Comparison of ENCODE assay signal across 8 cellular contexts in genomic region chr12:22625671-22626251, GRCh38. TPM values are rescaled to one million over a fixed set of nuclear protein-coding genes. Genes with fewer than 3 reads are reported as not detected.
DNase-seq lines count a peak whose midpoint lies in the region; ATAC-seq and TF ChIP-seq lines count a peak whose summit lies in the region.

No MANE protein-coding gene starts in this region.

- peak overlapping the region; percentile 76 for H3K4me2 ChIP-seq in MM.1S (ENCODE audit: low read depth, low read length)

- DNase-seq in NCI-H524 (lab: John Stamatoyannopoulos, UW) (peak; percentile 39 to 61), NCI-H524 treated with DMSO at 0.1 percent for 48 hours (lab: John Stamatoyannopoulos, UW) (no peak), HFFc6 (no peak), MM.1S (peak; percentile 50), lung (ENCODE audit: low spot score) (no peak)
- DNase-seq in effector CD4-positive, alpha-beta T cell = peak; percentile 13
- peak; percentile 11 to 69 for DNase-seq in stimulated activated effector memory CD8-positive, alpha-beta T cell treated with anti-CD3 and anti-CD28 coated beads, Interleukin-12 subunit alpha, Interleukin-12 subunit beta, amount 100 ng/mL, for 72 hours (ENCODE audit: low spot score in 2 of 2)

- no peaks in the 10 kb centered on the region for H3K9me2 ChIP-seq in MM.1S (replicated peaks; ENCODE audit: insufficient read depth, low read length)

- TF ChIP-seq CTCF in HFFc6 (IDR thresholded peaks at IDR 0.05) (no peak), MM.1S (IDR thresholded peaks at IDR 0.05; ENCODE audit: low read length) (no peak), WI38 (IDR thresholded peaks at IDR 0.05; ENCODE audit: low read depth, low read length) (no peak), lung (IDR thresholded peaks at IDR 0.05; ENCODE audit: control extremely low read depth, extremely low read depth) (no peak)

- 0 to 1% methylated on average over 19 of the region's 19 CpGs for WGBS in lung, 2 donors

- H3K9ac ChIP-seq in MM.1S (ENCODE audit: low read length) = peak overlapping the region; percentile 90

- H3K36me3 Mint-ChIP-seq in HFFc6 (ENCODE audit: low read depth) = 0 out of 2 replicates have a peak, but pooled peaks cover 12% of the 10 kb centered on the region
- peaks cover 31% of the 10 kb centered on the region for H3K36me3 Mint-ChIP-seq in stimulated activated effector memory CD8-positive, alpha-beta T cell treated with anti-CD3 and anti-CD28 coated beads, Interleukin-12 subunit alpha, Interleukin-12 subunit beta, amount 100 ng/mL, for 72 hours

- H3K79me2 ChIP-seq in MM.1S (ENCODE audit: low read length) = peaks cover 62% of the 10 kb centered on the region

- H3K4me1 ChIP-seq in MM.1S (ENCODE audit: low read length) (0 out of 2 replicates have a peak, but pooled peaks cover 2% of the 10 kb centered on the region), lung (ENCODE audit: control insufficient read depth in 2 of 2, insufficient read depth in 2 of 2, low read length in 2 of 2) (peaks cover 0 to 3% of the 10 kb centered on the region in 2 donors)

- H3K4me3 ChIP-seq in MM.1S (ENCODE audit: low read length) (peak overlapping the region; percentile 96), WI38 (ENCODE audit: low read depth, low read length) (peak overlapping the region; percentile 98), lung (peak overlapping the region; percentile 96)

- peaks cover 40% of the 10 kb centered on the region for H3K4me1 Mint-ChIP-seq in HFFc6 (ENCODE audit: low read depth)
- H3K4me1 Mint-ChIP-seq in stimulated activated effector memory CD8-positive, alpha-beta T cell treated with anti-CD3 and anti-CD28 coated beads, Interleukin-12 subunit alpha, Interleukin-12 subunit beta, amount 100 ng/mL, for 72 hours = peaks cover 22% of the 10 kb centered on the region

- H4K20me1 ChIP-seq in MM.1S (ENCODE audit: insufficient read depth, low read length) = no peaks in the 10 kb centered on the region; the same call in 1 of the 2 replicates

- peaks cover 2% of the 10 kb centered on the region for H3K27me3 Mint-ChIP-seq in HFFc6 (ENCODE audit: insufficient read depth)

- no peaks in the 10 kb centered on the region for H3K27me3 ChIP-seq in MM.1S (replicated peaks; ENCODE audit: insufficient read depth, low read length)
- H3K27me3 ChIP-seq in lung (ENCODE audit: control insufficient read depth, insufficient read depth) = no peaks in the 10 kb centered on the region

- H2AFZ ChIP-seq in MM.1S (ENCODE audit: low read length) = peak overlapping the region; percentile 97

- H3K27ac ChIP-seq in MM.1S (ENCODE audit: low read length) (peak overlapping the region; percentile 85), lung (ENCODE audit: low read depth in 1 of 2, low read length in 1 of 2) (peak overlapping the region; percentile 99)

- H3F3A ChIP-seq in MM.1S (ENCODE audit: insufficient read depth, low read length) = peaks cover 11% of the 10 kb centered on the region

- no peaks in the 10 kb centered on the region for H3K9me3 Mint-ChIP-seq in HFFc6
- H3K9me3 Mint-ChIP-seq in stimulated activated effector memory CD8-positive, alpha-beta T cell treated with anti-CD3 and anti-CD28 coated beads, Interleukin-12 subunit alpha, Interleukin-12 subunit beta, amount 100 ng/mL, for 72 hours = no peaks in the 10 kb centered on the region

- H3K4me3 Mint-ChIP-seq in HFFc6 = peak overlapping the region; percentile 96
- H3K4me3 Mint-ChIP-seq in stimulated activated effector memory CD8-positive, alpha-beta T cell treated with anti-CD3 and anti-CD28 coated beads, Interleukin-12 subunit alpha, Interleukin-12 subunit beta, amount 100 ng/mL, for 72 hours = peak overlapping the region; percentile 93

- H3K9me3 ChIP-seq in MM.1S (replicated peaks; ENCODE audit: insufficient read depth, low read length) (no peaks in the 10 kb centered on the region), lung (ENCODE audit: control insufficient read depth in 2 of 2, insufficient read depth in 1 of 2, low read length in 1 of 2) (no peaks in the 10 kb centered on the region)

- peak overlapping the region; percentile 88 for H3K27ac Mint-ChIP-seq in HFFc6
- peak overlapping the region; percentile 95 for H3K27ac Mint-ChIP-seq in stimulated activated effector memory CD8-positive, alpha-beta T cell treated with anti-CD3 and anti-CD28 coated beads, Interleukin-12 subunit alpha, Interleukin-12 subunit beta, amount 100 ng/mL, for 72 hours

- peak; percentile 19 for ATAC-seq in lung (ENCODE audit: insufficient read depth, low FRiP score)
- ATAC-seq in stimulated activated effector memory CD8-positive, alpha-beta T cell treated with anti-CD3 and anti-CD28 coated beads, Interleukin-12 subunit alpha, Interleukin-12 subunit beta, amount 100 ng/mL, for 72 hours = peak; percentile 34

- no peaks in the 10 kb centered on the region for H3K36me3 ChIP-seq in MM.1S (replicated peaks; ENCODE audit: insufficient read depth, low read length)
- no peaks in the 10 kb centered on the region for H3K36me3 ChIP-seq in lung (ENCODE audit: control insufficient read depth in 2 of 2, insufficient read depth in 2 of 2, low read length in 2 of 2)

RNA-seq across cellular contexts. Expression of gene ETNK1, which starts 0.8 kb away (rescaled TPM):
- 10 to 100 TPM; 23.7 to 33.8 (median 28.5) TPM for total RNA-seq in HFFc6 (2021; fragmentation: NEBNext Ultra II Directional; extraction: Animal tissue kit (Norgen Biotek cat#: 25700))
- 100 to 1,000 TPM in 1 of 2 donors, 10 to 100 TPM in 1; 68.3 to 129 TPM for total RNA-seq in lung
- polyA plus RNA-seq in lung = 10 to 100 TPM; 14.3 to 28.6 TPM

Comparison
In these comparisons a context has a peak if more than half of its experiments do, and no peak if none do; other contexts are left out.
1. DNase-seq: peak in NCI-H524 (2 of 2), MM.1S (single experiment), effector CD4-positive, alpha-beta T cell (single experiment) and stimulated activated effector memory CD8-positive, alpha-beta T cell treated with anti-CD3 and anti-CD28 coated beads, Interleukin-12 subunit alpha, Interleukin-12 subunit beta, amount 100 ng/mL, for 72 hours (2 of 2); none in NCI-H524 treated with DMSO at 0.1 percent for 48 hours (single experiment), HFFc6 (single experiment) and lung (single experiment).
2. Peak in every context shown above with its lines, with median percentiles within 50 percentile points of each other: H3K4me3 ChIP-seq.